ENCODE assay signal across 24 cellular contexts in genomic region chr10:131876543-131876942, GRCh38.
"Had no signal": no experiment of that assay in that cellular context is flagged by ENCODE, and none has a peak within 500 bp of the region (broad histone marks: within the 10 kb centered on the region; RNA-seq: fewer than 3 reads in every experiment).

No MANE protein-coding gene starts in this region.

- H3K36me3 Mint-ChIP-seq: activated naive CD8-positive, alpha-beta T cell had no signal

- H3K4me3 Mint-ChIP-seq: activated naive CD8-positive, alpha-beta T cell; effector memory CD8-positive, alpha-beta T cell; nephron; T-helper 1 cell treated with Interleukin-12 subunit alpha and Interleukin-12 subunit beta and Interleukin-4 antibody, amounts not matched to agents 30 μg/mL and 1 μg/mL, for 36 hours had no signal

- H3K9me3 Mint-ChIP-seq: effector memory CD8-positive, alpha-beta T cell; T-helper 1 cell treated with Interleukin-12 subunit alpha and Interleukin-12 subunit beta and Interleukin-4 antibody, amounts not matched to agents 30 μg/mL and 1 μg/mL, for 36 hours had no signal

- H3K27me3 ChIP-seq: body of pancreas, colonic mucosa, ovary, right atrium auricular region had no signal

- H3K27ac ChIP-seq: body of pancreas, colonic mucosa, heart left ventricle, left ventricle myocardium inferior, ovary, prostate gland, right atrium auricular region, suprapubic skin, tibial artery, WERI-Rb-1 had no signal

- H3K4me3 ChIP-seq: body of pancreas, colonic mucosa, heart left ventricle, left ventricle myocardium inferior, ovary, prostate gland, right atrium auricular region, suprapubic skin, tibial artery had no signal

- DNase-seq: activated CD4-positive, alpha-beta T cell treated with anti-CD3 and anti-CD28 coated beads for 48 hours; activated CD4-positive, alpha-beta T cell treated with anti-CD3 and anti-CD28 coated beads, Interleukin-2, amount 50 U/mL, for 48 hours; activated CD8-positive, alpha-beta memory T cell treated with anti-CD3 and anti-CD28 coated beads for 24 hours; activated effector memory CD4-positive, alpha-beta T cell treated with Interleukin-2 at 50 U/mL for 16 hours; activated naive CD4-positive, alpha-beta T cell treated with Interleukin-2 at 50 U/mL for 16 hours; body of pancreas; colonic mucosa; effector memory CD8-positive, alpha-beta T cell; foreskin fibroblast; hypothalamus; left ventricle myocardium inferior; stimulated activated naive CD4-positive, alpha-beta T cell; SW 1271; T1000; WERI-Rb-1 had no signal

- H3K36me3 ChIP-seq: colonic mucosa, heart left ventricle, left ventricle myocardium inferior, ovary, prostate gland, right atrium auricular region, suprapubic skin, tibial artery, WERI-Rb-1 had no signal

- H3K9me3 ChIP-seq: body of pancreas, colonic mucosa, heart left ventricle, left ventricle myocardium inferior, ovary, prostate gland, right atrium auricular region, suprapubic skin, tibial artery had no signal

- H3K27ac Mint-ChIP-seq: activated naive CD8-positive, alpha-beta T cell; effector memory CD8-positive, alpha-beta T cell; T-helper 1 cell treated with Interleukin-12 subunit alpha and Interleukin-12 subunit beta and Interleukin-4 antibody, amounts not matched to agents 30 μg/mL and 1 μg/mL, for 36 hours had no signal

- H3K4me1 ChIP-seq: colonic mucosa, prostate gland had no signal
